ENCODE assay signal across 2 cellular contexts in the genomic region with DNA sequence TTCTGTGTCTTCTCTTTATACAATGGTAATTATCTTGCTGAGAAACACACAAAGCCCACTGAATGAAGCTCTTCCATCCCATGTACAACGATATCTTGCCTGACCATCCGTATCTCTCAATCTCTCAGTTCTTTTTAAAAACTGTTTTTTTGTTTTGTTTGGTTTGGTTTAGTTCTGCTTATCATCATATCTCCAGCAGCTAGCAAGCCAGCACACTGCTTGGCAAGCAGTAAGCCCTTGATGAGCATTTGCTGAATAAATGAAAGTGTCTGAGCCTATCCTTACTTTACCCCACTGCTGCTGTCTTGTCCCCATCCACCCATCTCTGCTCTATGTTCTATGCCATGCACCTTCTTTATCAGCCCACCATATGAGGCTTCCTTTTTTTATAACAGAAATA.
TF ChIP-seq lines count a peak whose summit lies in the region.

No MANE protein-coding gene starts in this region.

TF ChIP-seq in IMR-90, 13 proteins besides CTCF, POLR2A, EP300 and RAD21:
- TF ChIP-seq ELK1 (IDR thresholded peaks at IDR 0.05; ENCODE audit: borderline replicate concordance, low read depth, low read length) (no peak), CEBPB (IDR thresholded peaks at IDR 0.05; ENCODE audit: low read depth, low read length) (no peak), RCOR1 (IDR thresholded peaks at IDR 0.05; ENCODE audit: insufficient replicate concordance, low read length) (no peak), NFE2L2 (IDR thresholded peaks at IDR 0.05; ENCODE audit: low read depth, low read length) (no peak), RFX5 (IDR thresholded peaks at IDR 0.05; ENCODE audit: low read depth, low read length) (no peak), MAZ (IDR thresholded peaks at IDR 0.05; ENCODE audit: borderline replicate concordance, low read depth, low read length) (no peak), BHLHE40 (IDR thresholded peaks at IDR 0.05; ENCODE audit: low read depth, low read length) (no peak), SMC3 (IDR thresholded peaks at IDR 0.05; ENCODE audit: low read depth, low read length) (no peak), MXI1 (IDR thresholded peaks at IDR 0.05; ENCODE audit: borderline replicate concordance, low read depth, low read length) (no peak), CHD1 (IDR thresholded peaks at IDR 0.05; ENCODE audit: low read depth, low read length) (no peak), USF2 (IDR thresholded peaks at IDR 0.05; ENCODE audit: low read depth, low read length) (no peak), MAFK (IDR thresholded peaks at IDR 0.05; ENCODE audit: low read depth, low read length) (no peak), FOS (IDR thresholded peaks at IDR 0.05; ENCODE audit: low read depth, low read length) (no peak)

TF ChIP-seq in WTC11, 78 proteins besides CTCF, POLR2A, EP300 and RAD21:
- TF ChIP-seq SP1 (CRISPR knock-in tag; conservative IDR thresholded peaks at IDR 0.05) = no peak
- no peak for TF ChIP-seq NR2C2 (CRISPR knock-in tag; IDR thresholded peaks at IDR 0.05)
- no peak for TF ChIP-seq TEAD1 (CRISPR knock-in tag; IDR thresholded peaks at IDR 0.05)
- no peak for TF ChIP-seq ZNF425 (CRISPR knock-in tag; conservative IDR thresholded peaks at IDR 0.05)
- TF ChIP-seq RORB (CRISPR knock-in tag; IDR thresholded peaks at IDR 0.05) = no peak
- no peak for TF ChIP-seq ZNF396 (CRISPR knock-in tag; IDR thresholded peaks at IDR 0.05; ENCODE audit: borderline replicate concordance)
- no peak for TF ChIP-seq E2F5 (CRISPR knock-in tag; IDR thresholded peaks at IDR 0.05)
TF ChIP-seq in WTC11: peak in this region for 0.
